In genomic region chrX:119236599-119237525, GRCh38 we compare ENCODE assay signal across 8 cellular contexts. TPM values are rescaled to one million over a fixed set of nuclear protein-coding genes. Genes with fewer than 3 reads are reported as not detected.
DNase-seq lines count a peak whose midpoint lies in the region; ATAC-seq, FAIRE-seq and TF ChIP-seq lines count a peak whose summit lies in the region.

No MANE protein-coding gene starts in this region.

- no peak for TF ChIP-seq CTCF in heart left ventricle (IDR thresholded peaks at IDR 0.05)

- no peak for FAIRE-seq in RCC 7860 (lab: Jason Lieb, UNC)

- no peaks in the 10 kb centered on the region for H3K9me3 Mint-ChIP-seq in activated naive CD8-positive, alpha-beta T cell (ENCODE audit: low read depth)

- H3K27me3 ChIP-seq in heart left ventricle = peaks cover 0 to 9% (median 0%) of the 10 kb centered on the region in 9 donors

- peaks cover 0 to 19% (median 1%) of the 10 kb centered on the region in 12 donors for H3K4me1 ChIP-seq in heart left ventricle

- intact Hi-C loops in heart left ventricle (cut with DNase I) = loop anchor here in 2 of 10 donors (2.0 to 10.0 kb wide), 2 partner anchors 162 to 228 kb away; partner anchors contain the start of genes SLC25A43 (in 1 of the 2) and SLC25A5 (in 1 of the 2)

- H3K36me3 ChIP-seq in heart left ventricle = peaks cover 0 to 8% (median 0%) of the 10 kb centered on the region in 9 donors

- no peak for TF ChIP-seq POLR2A in heart left ventricle (IDR thresholded peaks at IDR 0.05)

- peaks cover 3% of the 10 kb centered on the region for H3K36me3 Mint-ChIP-seq in activated naive CD8-positive, alpha-beta T cell

- peak overlapping the region; percentile 54 to 96 (median 74) for H3K4me3 ChIP-seq in heart left ventricle

- 1 to 42% (median 20%) methylated on average over 49 to 61 of the region's 61 CpGs for WGBS in heart left ventricle, 4 donors

- ATAC-seq in HG03045 (IDR thresholded peaks at IDR 0.05; ENCODE audit: unreplicated experiment) = peak; percentile 35
- peak in 3 of 4 donors; percentile 27 to 57 (median 51) for ATAC-seq in heart left ventricle
- ATAC-seq in GM18861 (IDR thresholded peaks at IDR 0.05; ENCODE audit: unreplicated experiment) = no peak

- DNase-seq in NCI-H2081 (lab: John Stamatoyannopoulos, UW) (peak; percentile 60 to 81), NCI-H2081 treated with DMSO at 0.1 percent for 48 hours (lab: John Stamatoyannopoulos, UW) (no peak), RCC 7860 (ENCODE audit: low spot score) (peak; percentile 11), heart left ventricle (peak in 3 of 5 donors; percentile 13 to 64 (median 29)), pons (ENCODE audit: low spot score) (peak; percentile 20)

- peak overlapping the region; percentile 96 for H3K4me3 Mint-ChIP-seq in activated naive CD8-positive, alpha-beta T cell

- H3K27ac Mint-ChIP-seq in activated naive CD8-positive, alpha-beta T cell = peak overlapping the region; percentile 88

- H3K27me3 Mint-ChIP-seq in activated naive CD8-positive, alpha-beta T cell = no peaks in the 10 kb centered on the region

- no peaks in the 10 kb centered on the region for H3K9me3 ChIP-seq in heart left ventricle

- peaks cover 34% of the 10 kb centered on the region for H3K4me1 Mint-ChIP-seq in activated naive CD8-positive, alpha-beta T cell (ENCODE audit: low read depth)

- peak overlapping the region; percentile 47 to 89 (median 80) for H3K27ac ChIP-seq in heart left ventricle

RNA-seq across cellular contexts. Expression of gene PGRMC1, which starts 0.8 kb away (rescaled TPM):
- total RNA-seq in heart left ventricle = 10 to 100 TPM; 12.6 to 28.6 (median 17.1) TPM
- 10 to 100 TPM; 18.9 to 28.0 TPM for polyA plus RNA-seq in heart left ventricle
